ENCODE assay signal across 11 cellular contexts in the genomic region with DNA sequence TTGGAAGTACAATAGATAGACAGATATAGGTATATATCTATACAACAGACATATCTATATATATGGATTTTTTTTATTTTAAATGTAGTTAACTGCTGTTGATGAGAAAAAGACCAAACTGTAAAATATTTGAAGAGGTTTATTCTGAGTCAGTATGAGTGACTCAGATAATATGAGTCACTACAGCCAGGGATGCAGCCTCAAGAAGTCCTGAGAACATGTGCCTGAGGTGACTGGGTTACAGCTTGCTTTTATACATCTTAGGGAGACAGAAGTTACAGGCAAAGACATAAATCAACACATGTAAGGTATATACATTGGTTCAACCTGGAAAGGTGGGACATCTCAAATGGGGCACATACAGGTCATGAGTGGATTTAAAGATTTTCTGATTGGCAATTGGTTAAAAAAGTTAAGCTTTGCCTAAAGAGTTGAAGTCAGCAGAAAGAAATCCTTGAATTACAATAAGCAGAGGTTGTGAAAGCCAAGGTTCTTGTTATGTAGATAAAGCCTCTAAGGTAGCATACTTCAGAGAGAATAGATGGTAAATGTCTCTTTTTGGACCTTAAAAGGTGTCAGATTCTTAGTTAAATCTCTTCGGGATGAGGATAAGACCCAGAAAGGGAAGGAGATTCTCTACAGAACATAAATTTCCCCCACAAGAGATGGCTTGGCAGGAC.
DNase-seq lines count a peak whose midpoint lies in the region; ATAC-seq, FAIRE-seq and TF ChIP-seq lines count a peak whose summit lies in the region.
"Had no signal": no experiment of that assay in that cellular context is flagged by ENCODE, and none has a peak within 500 bp of the region (broad histone marks: within the 10 kb centered on the region; RNA-seq: fewer than 3 reads in every experiment).

No MANE protein-coding gene starts in this region.

- CTCF ChIA-PET in CD8-positive, alpha-beta T cell (lab: Charles Lee): no interaction called here
- CTCF ChIA-PET in T-cell (lab: Charles Lee): no interaction called here

- intact Hi-C loops in CD8-positive, alpha-beta T cell (cut with DNase I, micrococcal nuclease): no loop called here

- no peak for ATAC-seq in CD8-positive, alpha-beta T cell
- ATAC-seq in T-cell (replicated peaks in 1 of 4): no peak

- no peaks in the 10 kb centered on the region for H3K4me1 ChIP-seq in CD8-positive, alpha-beta T cell (ENCODE audit: insufficient read depth, low read length)

- H3K4me3 Mint-ChIP-seq in CD8-positive, alpha-beta T cell: no peak overlapping the region
- no peak overlapping the region for H3K4me3 Mint-ChIP-seq in T-cell
- H3K4me3 Mint-ChIP-seq: activated naive CD8-positive, alpha-beta T cell; memory B cell had no signal

- DNase-seq in COLO829 (ENCODE audit: low spot score) (peak; percentile 6), HT1080 (ENCODE audit: low read depth) (peak; percentile 85), bronchial epithelial cell (ENCODE audit: low read depth) (peak; percentile 90), iris pigment epithelial cell (ENCODE audit: low read depth) (peak; percentile 90), T-cell (no peak), HT-29 (ENCODE audit: low spot score) (no peak)
- no peak for DNase-seq in CD8-positive, alpha-beta T cell
- DNase-seq in NK-92 treated with Interleukin-12 subunit alpha and Interleukin-12 subunit beta, amount 100 ng/mL, for 24 hours (lab: John Stamatoyannopoulos, UW): no peak
- DNase-seq: NCI-H1694 treated with DMSO at 0.1 percent for 48 hours had no signal

- H3K4me1 Mint-ChIP-seq in CD8-positive, alpha-beta T cell (ENCODE audit: low read depth): no peaks in the 10 kb centered on the region
- H3K4me1 Mint-ChIP-seq in T-cell: no peaks in the 10 kb centered on the region
- H3K4me1 Mint-ChIP-seq: memory B cell had no signal

- peaks cover 4% of the 10 kb centered on the region for H3K27me3 Mint-ChIP-seq in CD8-positive, alpha-beta T cell (ENCODE audit: low read depth)
- H3K27me3 Mint-ChIP-seq in T-cell: peaks cover 8 to 10% of the 10 kb centered on the region in 2 donors

- H3K27ac ChIP-seq in CD8-positive, alpha-beta T cell (ENCODE audit: low read depth, low read length): no peak overlapping the region

- TF ChIP-seq CTCF in bronchial epithelial cell (IDR thresholded peaks at IDR 0.05; ENCODE audit: insufficient read depth, low read length, severe bottlenecking): no peak
- no peak for TF ChIP-seq CTCF in CD8-positive, alpha-beta T cell (IDR thresholded peaks at IDR 0.05)

- no peaks in the 10 kb centered on the region for H3K9me3 ChIP-seq in CD8-positive, alpha-beta T cell (ENCODE audit: low read length)

- H3K9me3 Mint-ChIP-seq in CD8-positive, alpha-beta T cell: peaks cover 5% of the 10 kb centered on the region
- H3K9me3 Mint-ChIP-seq in T-cell: peaks cover 0 to 10% (median 4%) of the 10 kb centered on the region in 3 donors
- H3K9me3 Mint-ChIP-seq: memory B cell had no signal

- no peak for FAIRE-seq in bronchial epithelial cell (lab: Jason Lieb, UNC)

- no peak overlapping the region for H3K27ac Mint-ChIP-seq in CD8-positive, alpha-beta T cell
- no peak overlapping the region for H3K27ac Mint-ChIP-seq in T-cell
- H3K27ac Mint-ChIP-seq: activated naive CD8-positive, alpha-beta T cell; memory B cell had no signal

- H3K4me3 ChIP-seq in bronchial epithelial cell (ENCODE audit: low read depth, low read length): no peak overlapping the region
- H3K4me3 ChIP-seq in CD8-positive, alpha-beta T cell (ENCODE audit: low read depth, low read length): no peak overlapping the region

- H3K36me3 Mint-ChIP-seq in CD8-positive, alpha-beta T cell: no peaks in the 10 kb centered on the region
- no peaks in the 10 kb centered on the region for H3K36me3 Mint-ChIP-seq in T-cell
- H3K36me3 Mint-ChIP-seq: activated naive CD8-positive, alpha-beta T cell; memory B cell had no signal

- no peaks in the 10 kb centered on the region for H3K27me3 ChIP-seq in bronchial epithelial cell (ENCODE audit: control insufficient read depth, insufficient read depth, low read length)
- H3K27me3 ChIP-seq in CD8-positive, alpha-beta T cell (ENCODE audit: insufficient read depth, low read length): no peaks in the 10 kb centered on the region

- no peaks in the 10 kb centered on the region for H3K36me3 ChIP-seq in bronchial epithelial cell (ENCODE audit: control insufficient read depth, insufficient read depth, low read length)
- H3K36me3 ChIP-seq in CD8-positive, alpha-beta T cell (ENCODE audit: insufficient read depth, low read length): no peaks in the 10 kb centered on the region

- POLR2A ChIA-PET in CD8-positive, alpha-beta T cell (lab: Charles Lee): no interaction called here
- POLR2A ChIA-PET in T-cell (lab: Charles Lee): interaction anchor here in 1 of 2 donors (0.6 kb wide), 1 partner anchor 26 kb away, joined by 3 read pairs; no protein-coding TSS in a partner anchor

Comparison
In these comparisons a context has a peak if more than half of its experiments do, and no peak if none do; other contexts are left out.
1. DNase-seq: peak in COLO829 (single experiment), HT1080 (single experiment), bronchial epithelial cell (single experiment) and iris pigment epithelial cell (single experiment); none in CD8-positive, alpha-beta T cell (0 of 7), T-cell (0 of 34), NK-92 treated with Interleukin-12 subunit alpha and Interleukin-12 subunit beta, amount 100 ng/mL, for 24 hours (single experiment) and HT-29 (single experiment).